In the genomic region with DNA sequence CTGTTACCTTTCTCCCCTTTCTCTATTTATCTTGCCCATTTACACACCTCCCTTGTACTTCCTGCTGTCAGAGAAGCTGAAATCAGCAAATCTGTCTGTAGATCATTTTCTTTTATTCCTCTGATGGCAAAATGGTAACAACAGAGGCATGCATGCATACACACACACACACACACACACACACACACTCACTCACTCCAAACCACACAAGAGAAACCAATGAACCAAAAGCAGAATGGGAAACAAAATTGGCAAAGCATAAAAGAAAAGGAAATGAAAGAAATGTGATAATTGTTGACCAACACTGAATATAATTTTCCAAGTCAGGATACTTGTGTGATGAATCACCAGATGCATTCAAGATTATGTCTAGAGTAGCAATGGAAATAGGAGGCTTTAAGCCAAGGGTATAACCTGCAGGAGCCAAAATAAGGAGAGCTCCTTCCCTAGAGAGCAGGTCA, we compare ENCODE assay signal across 10 cellular contexts.
A peak's percentile ranks its signal among the peaks of the same experiment; 100 is the strongest.
DNase-seq lines count a peak whose midpoint lies in the region; ATAC-seq and TF ChIP-seq lines count a peak whose summit lies in the region.
"Had no signal": no experiment of that assay in that cellular context is flagged by ENCODE, and none has a peak within 500 bp of the region (broad histone marks: within the 10 kb centered on the region; RNA-seq: fewer than 3 reads in every experiment).

No MANE protein-coding gene starts in this region.

- H3K9me1 ChIP-seq in IMR-90 (ENCODE audit: insufficient read depth, low read length), result peaks cover 14% of the 10 kb centered on the region

- H3K4me2 ChIP-seq in BLaER1 treated with 17β-estradiol and CSF1 and Interleukin-3, amounts not matched to agents 10 nM and 100 nM, result peak overlapping the region; percentile 38 to 72 (median 56)
- H3K4me2 ChIP-seq in IMR-90 (ENCODE audit: low read depth, low read length), result peak overlapping the region; percentile 15; the same call in 1 of the 2 replicates

- H2AK5ac ChIP-seq in IMR-90 (ENCODE audit: low read depth, low read length), result no peak overlapping the region

- H4K8ac ChIP-seq in IMR-90 (ENCODE audit: low read depth in 2 of 2, low read length in 2 of 2), result no peak overlapping the region

- H2BK15ac ChIP-seq in IMR-90 (ENCODE audit: low read depth, low read length), result no peak overlapping the region

- H2BK5ac ChIP-seq in IMR-90 (ENCODE audit: low read depth, low read length, poor library complexity, severe bottlenecking), result peak overlapping the region; percentile 50

- no peak for TF ChIP-seq CTCF in IMR-90 (conservative IDR thresholded peaks at IDR 0.05; ENCODE audit: low read depth, low read length)
- no peak for TF ChIP-seq CTCF in brain microvascular endothelial cell (IDR thresholded peaks at IDR 0.05; ENCODE audit: low read depth, low read length, missing control alignments)
- TF ChIP-seq CTCF in mucosa of descending colon (IDR thresholded peaks at IDR 0.05), result no peak

- H3K27me3 ChIP-seq in BLaER1 treated with 17β-estradiol and CSF1 and Interleukin-3, amounts not matched to agents 10 nM and 100 nM, result no peaks in the 10 kb centered on the region
- H3K27me3 ChIP-seq in IMR-90 (ENCODE audit: control insufficient read depth, insufficient read depth, low read length), result no peaks in the 10 kb centered on the region
- no peaks in the 10 kb centered on the region for H3K27me3 ChIP-seq in brain microvascular endothelial cell (replicated peaks)

- POLR2A ChIA-PET in IMR-90 (lab: Charles Lee; ENCODE audit: unreplicated experiment), result no interaction called here

- no peaks in the 10 kb centered on the region for H3K9me3 ChIP-seq in BLaER1 treated with 17β-estradiol and CSF1 and Interleukin-3, amounts not matched to agents 10 nM and 100 nM (replicated peaks in 1 of 11)
- no peaks in the 10 kb centered on the region for H3K9me3 ChIP-seq in IMR-90 (ENCODE audit: control insufficient read depth, insufficient read depth, low read length)
- no peaks in the 10 kb centered on the region for H3K9me3 ChIP-seq in mucosa of descending colon

- no peak overlapping the region for H2BK120ac ChIP-seq in IMR-90 (ENCODE audit: low read depth, low read length)

- H2BK20ac ChIP-seq in IMR-90 (ENCODE audit: low read depth, low read length), result no peak overlapping the region

- CTCF ChIA-PET in IMR-90 (lab: Yijun Ruan, JAX), result interaction anchor here (1.0 kb wide), 1 partner anchor 152 kb away, joined by 3 read pairs; no protein-coding TSS in a partner anchor

- H3K79me1 ChIP-seq in IMR-90 (ENCODE audit: low read depth in 1 of 2, low read length in 2 of 2), result peaks cover 25 to 74% of the 10 kb centered on the region in 2 experiments

- no peak overlapping the region for H4K91ac ChIP-seq in IMR-90 (ENCODE audit: insufficient read depth, low read depth, low read length)

- no peak overlapping the region for H3K4me3 ChIP-seq in BLaER1 treated with 17β-estradiol and CSF1 and Interleukin-3, amounts not matched to agents 10 nM and 100 nM
- no peak overlapping the region for H3K4me3 ChIP-seq in IMR-90 (ENCODE audit: insufficient read depth, low read depth, low read length)
- no peak overlapping the region for H3K4me3 ChIP-seq in brain microvascular endothelial cell (ENCODE audit: low read depth, low read length)
- no peak overlapping the region for H3K4me3 ChIP-seq in mucosa of descending colon

- no peak overlapping the region for H3K4ac ChIP-seq in IMR-90 (ENCODE audit: low read depth, low read length)

- dilution Hi-C loops in IMR-90 (cut with HindIII; ENCODE audit: low sequenced_read_pairs, unreplicated experiment), result no loop called here

- H2AK9ac ChIP-seq in IMR-90 (replicated peaks; ENCODE audit: low read depth, low read length, poor library complexity), result no peak overlapping the region

- H3K36me3 ChIP-seq in BLaER1 treated with 17β-estradiol and CSF1 and Interleukin-3, amounts not matched to agents 10 nM and 100 nM, result no peaks in the 10 kb centered on the region
- no peaks in the 10 kb centered on the region; the same call in 1 of the 2 replicates for H3K36me3 ChIP-seq in IMR-90 (ENCODE audit: control insufficient read depth, insufficient read depth, low read length)
- no peaks in the 10 kb centered on the region for H3K36me3 ChIP-seq in brain microvascular endothelial cell (replicated peaks)
- H3K36me3 ChIP-seq in mucosa of descending colon (ENCODE audit: low read depth), result no peaks in the 10 kb centered on the region

- no peak for TF ChIP-seq POLR2A in IMR-90 (IDR thresholded peaks at IDR 0.05; ENCODE audit: low read depth, low read length)

- H2AFZ ChIP-seq in IMR-90 (replicated peaks; ENCODE audit: low read length, poor library complexity), result no peak overlapping the region

- no peak for TF ChIP-seq RAD21 in IMR-90 (IDR thresholded peaks at IDR 0.05; ENCODE audit: low read length)

- H3K18ac ChIP-seq in IMR-90 (ENCODE audit: low read depth, low read length), result no peak overlapping the region

- intact Hi-C loops in IMR-90 (cut with micrococcal nuclease) (no loop called here), mucosa of descending colon (cut with DNase I, micrococcal nuclease) (no loop called here)

- H3K27ac ChIP-seq in BLaER1 treated with 17β-estradiol and CSF1 and Interleukin-3, amounts not matched to agents 10 nM and 100 nM, result peak overlapping the region in 5 of 11 experiments; percentile 15 to 39 (median 30); a peak in 5 of 22 replicates
- H3K27ac ChIP-seq in IMR-90 (ENCODE audit: insufficient read depth, low read length), result no peak overlapping the region
- no peak overlapping the region for H3K27ac ChIP-seq in brain microvascular endothelial cell

- H3K4me1 ChIP-seq in BLaER1 treated with 17β-estradiol and CSF1 and Interleukin-3, amounts not matched to agents 10 nM and 100 nM, result peaks cover 14 to 37% (median 19%) of the 10 kb centered on the region in 10 experiments
- H3K4me1 ChIP-seq in IMR-90 (ENCODE audit: control insufficient read depth, insufficient read depth, low read length), result peaks cover 6% of the 10 kb centered on the region
- H3K4me1 ChIP-seq in mucosa of descending colon (ENCODE audit: low read depth), result peaks cover 19% of the 10 kb centered on the region

- no peak overlapping the region for H3K14ac ChIP-seq in IMR-90 (replicated peaks; ENCODE audit: low read depth, low read length)

- no peak overlapping the region for H4K5ac ChIP-seq in IMR-90 (ENCODE audit: low read depth, low read length)

- ATAC-seq in IMR-90 (ENCODE audit: low read depth) (peak; percentile 76), mucosa of descending colon (peak; percentile 78)
- ATAC-seq: activated CD8-positive, alpha-beta memory T cell treated with anti-CD3 and anti-CD28 coated beads, Interleukin-2, amount 10 ng/mL, durations not matched to agents 7 days and 5 days had no signal

- in situ Hi-C loops in IMR-90 (cut with MboI; ENCODE audit: low sequenced_read_pairs) (no loop called here), brain microvascular endothelial cell (cut with HindIII; ENCODE audit: low pct_ligation_motif_present, low sequenced_read_pairs) (no loop called here)

- no TSS peak for BruUV-seq in IMR-90 (replicated peaks; lab: Mats Ljungman, UMichigan)

- H4K20me1 ChIP-seq in BLaER1 treated with 17β-estradiol and CSF1 and Interleukin-3, amounts not matched to agents 10 nM and 100 nM, result no peaks in the 10 kb centered on the region
- peaks cover 29% of the 10 kb centered on the region; the same call in 1 of the 2 replicates for H4K20me1 ChIP-seq in IMR-90 (ENCODE audit: insufficient read depth, low read length)

- no peak overlapping the region for H3K9ac ChIP-seq in BLaER1 treated with 17β-estradiol and CSF1 and Interleukin-3, amounts not matched to agents 10 nM and 100 nM
- H3K9ac ChIP-seq in IMR-90 (ENCODE audit: low read depth, low read length), result no peak overlapping the region

- DNase-seq in IMR-90 (peak; percentile 54), brain microvascular endothelial cell (peak; percentile 32), mucosa of descending colon (peak in 1 of 3 donors; percentile 70), T-helper 9 cell (no peak), SKM-1 treated with dmso at 0.1 percent for 144 hours (lab: John Stamatoyannopoulos, UW; ENCODE audit: unreplicated experiment) (no peak), NCI-H1694 (lab: John Stamatoyannopoulos, UW) (no peak), NCI-H2171 treated with DMSO at 0.1 percent for 48 hours (lab: John Stamatoyannopoulos, UW) (no peak)
- DNase-seq: activated CD8-positive, alpha-beta memory T cell treated with anti-CD3 and anti-CD28 coated beads, Interleukin-2, amount 10 ng/mL, durations not matched to agents 7 days and 5 days; Kasumi-1 had no signal

- H3K56ac ChIP-seq in IMR-90 (ENCODE audit: extremely low read depth, insufficient read depth, low read length), result no peak overlapping the region

- no peak overlapping the region for H3K23ac ChIP-seq in IMR-90 (ENCODE audit: low read depth, low read length)

TF ChIP-seq in IMR-90, 13 proteins besides CTCF, POLR2A, EP300 and RAD21:
- TF ChIP-seq FOS (IDR thresholded peaks at IDR 0.05; ENCODE audit: low read depth, low read length), result peak; percentile 52; the same call in 1 of the 2 replicates
- TF ChIP-seq, protein P1, sequence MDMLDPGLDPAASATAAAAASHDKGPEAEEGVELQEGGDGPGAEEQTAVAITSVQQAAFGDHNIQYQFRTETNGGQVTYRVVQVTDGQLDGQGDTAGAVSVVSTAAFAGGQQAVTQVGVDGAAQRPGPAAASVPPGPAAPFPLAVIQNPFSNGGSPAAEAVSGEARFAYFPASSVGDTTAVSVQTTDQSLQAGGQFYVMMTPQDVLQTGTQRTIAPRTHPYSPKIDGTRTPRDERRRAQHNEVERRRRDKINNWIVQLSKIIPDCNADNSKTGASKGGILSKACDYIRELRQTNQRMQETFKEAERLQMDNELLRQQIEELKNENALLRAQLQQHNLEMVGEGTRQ (IDR thresholded peaks at IDR 0.05; ENCODE audit: low read depth, low read length), result no peak

Comparison
In these comparisons a context has a peak if more than half of its experiments do, and no peak if none do; other contexts are left out.
1. DNase-seq: peak in IMR-90 (single experiment) and brain microvascular endothelial cell (single experiment); none in T-helper 9 cell (single experiment), SKM-1 treated with dmso at 0.1 percent for 144 hours (single experiment), NCI-H1694 (single experiment) and NCI-H2171 treated with DMSO at 0.1 percent for 48 hours (single experiment).